Comparison of ENCODE assay signal across 15 cellular contexts in genomic region chr6:18016133-18016532, GRCh38. TPM values are rescaled to one million over a fixed set of nuclear protein-coding genes. Genes with fewer than 3 reads are reported as not detected.
"Had no signal": no experiment of that assay in that cellular context is flagged by ENCODE, and none has a peak within 500 bp of the region (broad histone marks: within the 10 kb centered on the region; RNA-seq: fewer than 3 reads in every experiment).

No MANE protein-coding gene starts in this region.

- H3K27ac Mint-ChIP-seq: activated CD4-positive, alpha-beta memory T cell treated with anti-CD3 and anti-CD28 coated beads, Interleukin-2, amount 10 ng/mL, durations not matched to agents 7 days and 5 days; dendritic cell treated with granulocyte-macrophage colony-stimulating factor and Interleukin-4, amounts not matched to agents 40 ng/mL and 50 ng/mL, for 4 days; effector memory CD8-positive, alpha-beta T cell; memory B cell; natural killer cell treated with Interleukin-12 subunit alpha and Interleukin-12 subunit beta and Interleukin-15 and Interleukin-18, amount 100 ng/mL, for 72 hours had no signal

- H3K27ac ChIP-seq: left lung, prostate gland had no signal

- ATAC-seq: effector memory CD8-positive, alpha-beta T cell; left lung; natural killer cell treated with Interleukin-12 subunit alpha and Interleukin-12 subunit beta and Interleukin-15 and Interleukin-18, amount 100 ng/mL, for 72 hours; sciatic nerve had no signal

- H3K4me3 Mint-ChIP-seq: activated CD4-positive, alpha-beta memory T cell treated with anti-CD3 and anti-CD28 coated beads, Interleukin-2, amount 10 ng/mL, durations not matched to agents 7 days and 5 days; dendritic cell treated with granulocyte-macrophage colony-stimulating factor and Interleukin-4, amounts not matched to agents 40 ng/mL and 50 ng/mL, for 4 days; effector memory CD8-positive, alpha-beta T cell; memory B cell; natural killer cell treated with Interleukin-12 subunit alpha and Interleukin-12 subunit beta and Interleukin-15 and Interleukin-18, amount 100 ng/mL, for 72 hours had no signal

- DNase-seq: activated CD4-positive, alpha-beta memory T cell treated with anti-CD3 and anti-CD28 coated beads, Interleukin-2, amount 10 ng/mL, durations not matched to agents 7 days and 5 days; activated CD4-positive, alpha-beta T cell treated with anti-CD3 and anti-CD28 coated beads for 1 hour; activated CD8-positive, alpha-beta memory T cell treated with anti-CD3 and anti-CD28 coated beads, Interleukin-2, amount 50 U/mL, for 4 hours; activated naive CD4-positive, alpha-beta T cell treated with Interleukin-2 at 50 U/mL for 16 hours; central memory CD4-positive, alpha-beta T cell; effector memory CD8-positive, alpha-beta T cell; left lung; stimulated activated naive CD4-positive, alpha-beta T cell; substantia nigra; T-helper 9 cell had no signal

- H3K4me1 Mint-ChIP-seq: activated CD4-positive, alpha-beta memory T cell treated with anti-CD3 and anti-CD28 coated beads, Interleukin-2, amount 10 ng/mL, durations not matched to agents 7 days and 5 days; memory B cell had no signal

- H3K9me3 Mint-ChIP-seq: effector memory CD8-positive, alpha-beta T cell; natural killer cell treated with Interleukin-12 subunit alpha and Interleukin-12 subunit beta and Interleukin-15 and Interleukin-18, amount 100 ng/mL, for 72 hours had no signal

- H3K36me3 Mint-ChIP-seq: memory B cell; natural killer cell treated with Interleukin-12 subunit alpha and Interleukin-12 subunit beta and Interleukin-15 and Interleukin-18, amount 100 ng/mL, for 72 hours had no signal

RNA-seq across cellular contexts. Expression of gene KIF13A, which starts 28.7 kb away (rescaled TPM):
- total RNA-seq: activated CD4-positive, alpha-beta memory T cell treated with anti-CD3 and anti-CD28 coated beads, Interleukin-2, amount 10 ng/mL, durations not matched to agents 7 days and 5 days had no signal
